ENCODE assay signal across 28 cellular contexts in genomic region chr19:39090881-39091280, GRCh38. TPM values are rescaled to one million over a fixed set of nuclear protein-coding genes. Genes with fewer than 3 reads are reported as not detected.
"Had no signal": no experiment of that assay in that cellular context is flagged by ENCODE, and none has a peak within 500 bp of the region (broad histone marks: within the 10 kb centered on the region; RNA-seq: fewer than 3 reads in every experiment).

No MANE protein-coding gene starts in this region.

- H3K4me1 ChIP-seq: neural progenitor cell, psoas muscle, spleen, testis, tibial artery, transverse colon, upper lobe of right lung, uterus had no signal

- H3K4me2 ChIP-seq: neural progenitor cell, smooth muscle cell had no signal

- ATAC-seq: natural killer cell; psoas muscle; right cardiac atrium; sciatic nerve; stimulated activated memory B cell treated with anti-CD40 and anti-IgM and Interleukin-4, amounts not matched to agents 10 μg/mL and 1 μg/mL and 100 μg/mL, for 72 hours; stimulated activated naive CD8-positive, alpha-beta T cell treated with anti-CD3 and anti-CD28 coated beads, Interleukin-15, amount 100 ng/mL, for 72 hours; stimulated activated naive CD8-positive, alpha-beta T cell treated with anti-CD3 and anti-CD28 coated beads, Interleukin-15, Interleukin-2, amounts not matched to agents 100 U/mL and 50 U/mL, for 24 hours; upper lobe of right lung had no signal

- DNase-seq: natural killer cell; occipital lobe; ovary; psoas muscle; right cardiac atrium; spleen; stimulated activated CD4-positive, alpha-beta T cell treated with anti-CD3 and anti-CD28 coated beads, Interleukin-12 subunit alpha, Interleukin-12 subunit beta, amount 100 ng/mL, for 4 hours; stimulated activated CD4-positive, alpha-beta T cell treated with anti-CD3 and anti-CD28 coated beads, Interleukin-1b, Interleukin-23, amount 100 ng/mL, for 48 hours; stimulated activated CD4-positive, alpha-beta T cell treated with anti-CD3 and anti-CD28 coated beads, Interleukin-4, amount 100 ng/mL, for 1 hour; stimulated activated CD4-positive, alpha-beta T cell treated with anti-CD3 and anti-CD28 coated beads, Interleukin-4, amount 100 ng/mL, for 4 hours; stimulated activated CD8-positive, alpha-beta memory T cell treated with anti-CD3 and anti-CD28 coated beads, Interleukin-4, amount 100 ng/mL, for 48 hours; stimulated activated naive CD4-positive, alpha-beta T cell; stimulated activated naive CD8-positive, alpha-beta T cell treated with anti-CD3 and anti-CD28 coated beads, Interleukin-15, amount 100 ng/mL, for 72 hours; stimulated activated naive CD8-positive, alpha-beta T cell treated with anti-CD3 and anti-CD28 coated beads, Interleukin-15, Interleukin-2, amounts not matched to agents 100 U/mL and 50 U/mL, for 24 hours; substantia nigra; testis; tibial artery; transverse colon; upper lobe of right lung; uterus had no signal

- H3K9me3 ChIP-seq: ovary, psoas muscle, spleen, suprapubic skin, testis, tibial artery, transverse colon, upper lobe of right lung, uterus had no signal

- H3K4me3 ChIP-seq: neural progenitor cell, ovary, psoas muscle, skin epidermis, smooth muscle cell, spleen, suprapubic skin, testis, tibial artery, transverse colon, upper lobe of right lung, uterus had no signal

- H3K27ac ChIP-seq: neural progenitor cell, ovary, parathyroid adenoma, psoas muscle, skin epidermis, spleen, suprapubic skin, testis, tibial artery, transverse colon, upper lobe of right lung, uterus had no signal

- H3K36me3 ChIP-seq: neural progenitor cell, ovary, spleen, suprapubic skin, tibial artery, transverse colon, upper lobe of right lung, uterus had no signal

RNA-seq across cellular contexts. Expression of gene ACP7, which starts 6.7 kb away (rescaled TPM):
- polyA plus RNA-seq: neural cell, ovary, right cardiac atrium, smooth muscle cell, spleen had no signal
